ENCODE assay signal across 11 cellular contexts in the genomic region with DNA sequence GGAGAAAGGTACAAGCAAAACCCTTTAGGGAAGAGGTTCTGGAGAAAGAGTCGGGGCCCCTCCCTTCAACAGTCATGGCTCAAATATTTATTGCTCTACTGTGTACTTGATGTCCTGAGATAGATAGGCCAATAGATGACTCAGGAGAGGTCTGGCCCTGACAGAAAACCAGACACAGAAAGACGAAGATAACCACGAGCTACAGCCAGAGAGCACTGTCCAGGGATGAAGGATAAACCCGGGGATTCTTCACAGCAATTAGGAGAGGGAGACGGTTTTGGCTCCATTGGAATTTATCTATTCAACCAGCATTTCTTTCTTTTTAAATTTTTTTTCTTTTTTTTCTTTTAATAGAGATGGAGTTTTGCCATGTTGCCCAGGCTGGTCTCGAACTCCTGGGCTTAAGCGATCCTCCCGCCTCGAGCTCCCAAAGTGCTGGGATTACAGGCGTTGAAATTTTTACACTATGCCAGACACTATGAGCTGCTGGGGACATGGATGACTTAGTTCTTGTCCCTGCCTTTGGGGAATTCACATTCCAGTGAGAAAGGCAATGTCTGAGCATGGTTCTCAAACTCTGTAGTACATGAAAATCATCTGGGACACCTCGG. TPM values are rescaled to one million over a fixed set of nuclear protein-coding genes. Genes with fewer than 3 reads are reported as not detected.
A peak's percentile ranks its signal among the peaks of the same experiment; 100 is the strongest.
DNase-seq lines count a peak whose midpoint lies in the region; ATAC-seq, FAIRE-seq and TF ChIP-seq lines count a peak whose summit lies in the region.
"Had no signal": no experiment of that assay in that cellular context is flagged by ENCODE, and none has a peak within 500 bp of the region (broad histone marks: within the 10 kb centered on the region; RNA-seq: fewer than 3 reads in every experiment).

No MANE protein-coding gene starts in this region.

- peak; percentile 99 for ATAC-seq in RWPE2 (ENCODE audit: low read depth)
- ATAC-seq in foreskin keratinocyte = peak; percentile 98
- no peak for ATAC-seq in GM19035 (IDR thresholded peaks at IDR 0.05; ENCODE audit: unreplicated experiment)
- ATAC-seq: activated CD4-positive, alpha-beta T cell treated with anti-CD3 and anti-CD28 coated beads for 36 hours; GM12878 had no signal

- H3K9me3 ChIP-seq in RWPE2 (ENCODE audit: severe bottlenecking) = no peaks in the 10 kb centered on the region
- no peaks in the 10 kb centered on the region for H3K9me3 ChIP-seq in subcutaneous abdominal adipose tissue (ENCODE audit: control insufficient read depth in 5 of 5, low read length in 5 of 5)

- TF ChIP-seq POLR2A in H54 (IDR thresholded peaks at IDR 0.05; ENCODE audit: low read depth, low read length) = no peak

- H3K36me3 ChIP-seq in RWPE2 (ENCODE audit: low read depth) (no peaks in the 10 kb centered on the region), subcutaneous abdominal adipose tissue (ENCODE audit: control insufficient read depth in 5 of 5, insufficient read depth in 5 of 5, low read length in 5 of 5) (no peaks in the 10 kb centered on the region)

- peak overlapping the region; percentile 98 for H3K27ac ChIP-seq in RWPE2 (ENCODE audit: poor library complexity, severe bottlenecking)
- peak overlapping the region; percentile 74 for H3K27ac ChIP-seq in foreskin keratinocyte
- peak overlapping the region; percentile 74 for H3K27ac ChIP-seq in subcutaneous abdominal adipose tissue (ENCODE audit: low read depth, low read length)

- DNase-seq in H54 (ENCODE audit: insufficient read length, low spot score) (peak; percentile 78), RWPE2 (ENCODE audit: low spot score) (no peak), foreskin keratinocyte (peak; percentile 88 to 94), SHP77 (lab: John Stamatoyannopoulos, UW) (no peak), GM19240 (ENCODE audit: insufficient read length, low spot score) (no peak)
- DNase-seq: activated CD4-positive, alpha-beta T cell treated with anti-CD3 and anti-CD28 coated beads for 36 hours had no signal

- H3K4me3 ChIP-seq in RWPE2 (ENCODE audit: severe bottlenecking) (no peak overlapping the region), subcutaneous abdominal adipose tissue (ENCODE audit: low read depth in 1 of 5, low read length in 5 of 5) (no peak overlapping the region)
- H3K4me3 ChIP-seq: GM12878 had no signal

- FAIRE-seq in H54 (lab: Jason Lieb, UNC) = peak; percentile 85
- FAIRE-seq: GM12878, H1 had no signal

- peak; percentile 17 for TF ChIP-seq CTCF in RWPE2 (IDR thresholded peaks at IDR 0.05; ENCODE audit: poor library complexity, severe bottlenecking)
- peak; percentile 41 for TF ChIP-seq CTCF in foreskin keratinocyte (conservative IDR thresholded peaks at IDR 0.05)

- H3K4me1 ChIP-seq in RWPE2 (ENCODE audit: insufficient read depth, poor library complexity, severe bottlenecking) (peaks cover 17% of the 10 kb centered on the region), foreskin keratinocyte (peaks cover 23% of the 10 kb centered on the region), subcutaneous abdominal adipose tissue (ENCODE audit: control insufficient read depth in 5 of 5, insufficient read depth in 5 of 5, low read length in 5 of 5) (peaks cover 2 to 14% (median 9%) of the 10 kb centered on the region in 5 donors)

- H3K27me3 ChIP-seq in RWPE2 (ENCODE audit: insufficient read depth, poor library complexity, severe bottlenecking) = no peaks in the 10 kb centered on the region
- H3K27me3 ChIP-seq in foreskin keratinocyte = no peaks in the 10 kb centered on the region
- no peaks in the 10 kb centered on the region for H3K27me3 ChIP-seq in subcutaneous abdominal adipose tissue (ENCODE audit: control insufficient read depth in 5 of 5, insufficient read depth in 4 of 5, low read length in 5 of 5)

- H3K9ac ChIP-seq in subcutaneous abdominal adipose tissue (ENCODE audit: low read length in 5 of 5) = peak overlapping the region in 1 of 5 donors; percentile 28

RNA-seq across cellular contexts. Expression of a gene that starts 4.6 kb away (rescaled TPM):
- total RNA-seq in foreskin keratinocyte = 0.14 TPM in 1 of 2 replicates, not detected in the other
- polyA plus RNA-seq in foreskin keratinocyte = 0.07 and 0.08 TPM in 2 replicates
- total RNA-seq: activated CD4-positive, alpha-beta T cell treated with anti-CD3 and anti-CD28 coated beads for 36 hours; GM12878; H1; pulmonary artery endothelial cell had no signal
- polyA plus RNA-seq: H1 had no signal

RNA-seq across cellular contexts. Expression of a gene that starts 5.8 kb away (rescaled TPM):
- 27.8 and 34.2 TPM in 2 replicates for total RNA-seq in foreskin keratinocyte
- 48.2 and 56.5 TPM in 2 replicates for polyA plus RNA-seq in foreskin keratinocyte

RNA-seq across cellular contexts. Expression of a gene that starts 18.0 kb away (rescaled TPM):
- total RNA-seq in foreskin keratinocyte = 11.4 and 12.8 TPM in 2 replicates
- 8.1 and 9.9 TPM in 2 replicates for polyA plus RNA-seq in foreskin keratinocyte

RNA-seq across cellular contexts. Expression of a gene that starts 32.2 kb away (rescaled TPM):
- 22.4 and 25.9 TPM in 2 replicates for total RNA-seq in foreskin keratinocyte
- 19.5 and 21.8 TPM in 2 replicates for polyA plus RNA-seq in foreskin keratinocyte

RNA-seq across cellular contexts. Expression of a gene that starts 40.9 kb away (rescaled TPM):
- total RNA-seq in foreskin keratinocyte = 56.4 and 62.2 TPM in 2 replicates
- 78.4 and 85.1 TPM in 2 replicates for polyA plus RNA-seq in foreskin keratinocyte

Comparison
In these comparisons a context has a peak if more than half of its experiments do, and no peak if none do; other contexts are left out.
1. DNase-seq: peak in H54 (single experiment) and foreskin keratinocyte (2 of 2); none in RWPE2 (single experiment), SHP77 (0 of 2) and GM19240 (single experiment).
2. Peak in every context shown above with its lines, with median percentiles within 50 percentile points of each other: H3K27ac ChIP-seq.